28 cellular contexts compared by ENCODE assay signal in genomic region chr6:101294051-101294638, GRCh38.
"Had no signal": no experiment of that assay in that cellular context is flagged by ENCODE, and none has a peak within 500 bp of the region (broad histone marks: within the 10 kb centered on the region; RNA-seq: fewer than 3 reads in every experiment).

No MANE protein-coding gene starts in this region.

- FAIRE-seq: TTC549, urothelium cell line had no signal

- H3K4me1 Mint-ChIP-seq: memory B cell; naive thymus-derived CD8-positive, alpha-beta T cell; neural progenitor cell; T-cell had no signal

- H3K36me3 ChIP-seq: esophagus squamous epithelium, gastrocnemius medialis, neural progenitor cell, transverse colon had no signal

- ATAC-seq: activated CD4-positive, CD25-positive, alpha-beta regulatory T cell treated with anti-CD3 and anti-CD28 coated beads, Interleukin-2, amount 50 U/mL, for 24 hours; gastrocnemius medialis; left colon; naive thymus-derived CD8-positive, alpha-beta T cell; right cardiac atrium; stimulated activated naive CD8-positive, alpha-beta T cell treated with anti-CD3 and anti-CD28 coated beads, Interleukin-15, Interleukin-2, amounts not matched to agents 100 U/mL and 50 U/mL, for 24 hours; T-cell had no signal

- H3K27me3 ChIP-seq: esophagus squamous epithelium, gastrocnemius medialis, hepatocyte, neural progenitor cell, testis, transverse colon had no signal

- H3K27ac ChIP-seq: esophagus squamous epithelium, gastrocnemius medialis, hepatocyte, neural progenitor cell, testis, transverse colon, VCaP had no signal

- H3K4me1 ChIP-seq: esophagus squamous epithelium, gastrocnemius medialis, neural progenitor cell, testis, transverse colon had no signal

- H3K4me3 ChIP-seq: esophagus squamous epithelium, gastrocnemius medialis, hepatocyte, neural progenitor cell, testis, transverse colon had no signal

- H3K4me3 Mint-ChIP-seq: activated naive CD8-positive, alpha-beta T cell; brain; memory B cell; naive thymus-derived CD8-positive, alpha-beta T cell; neural progenitor cell; T-cell had no signal

- H3K9me3 ChIP-seq: esophagus squamous epithelium, gastrocnemius medialis, testis, transverse colon had no signal

- DNase-seq: activated CD4-positive, alpha-beta T cell treated with anti-CD3 and anti-CD28 coated beads for 48 hours; activated CD4-positive, alpha-beta T cell treated with anti-CD3 and anti-CD28 coated beads, Interleukin-2, amount 50 U/mL, for 48 hours; activated CD8-positive, alpha-beta memory T cell treated with anti-CD3 and anti-CD28 coated beads for 24 hours; activated effector memory CD4-positive, alpha-beta T cell treated with Interleukin-2 at 50 U/mL for 16 hours; activated naive CD4-positive, alpha-beta T cell treated with Interleukin-2 at 50 U/mL for 16 hours; anterior cingulate cortex; central memory CD4-positive, alpha-beta T cell; esophagus squamous epithelium; gastrocnemius medialis; islet precursor cell; left colon; midbrain; naive thymus-derived CD8-positive, alpha-beta T cell; right cardiac atrium; stimulated activated CD4-positive, alpha-beta T cell treated with anti-CD3 and anti-CD28 coated beads, Interleukin-2, amount 100 ng/mL, for 48 hours; stimulated activated naive CD8-positive, alpha-beta T cell treated with anti-CD3 and anti-CD28 coated beads, Interleukin-15, Interleukin-2, amounts not matched to agents 100 U/mL and 50 U/mL, for 24 hours; T-cell; testis; transverse colon had no signal

- H3K36me3 Mint-ChIP-seq: activated naive CD8-positive, alpha-beta T cell; memory B cell; neural progenitor cell; T-cell had no signal

- H3K27me3 Mint-ChIP-seq: activated naive CD8-positive, alpha-beta T cell; brain; memory B cell; T-cell had no signal

- H3K27ac Mint-ChIP-seq: activated naive CD8-positive, alpha-beta T cell; brain; memory B cell; naive thymus-derived CD8-positive, alpha-beta T cell; neural progenitor cell; T-cell had no signal
